8 cellular contexts compared by ENCODE assay signal in the genomic region with DNA sequence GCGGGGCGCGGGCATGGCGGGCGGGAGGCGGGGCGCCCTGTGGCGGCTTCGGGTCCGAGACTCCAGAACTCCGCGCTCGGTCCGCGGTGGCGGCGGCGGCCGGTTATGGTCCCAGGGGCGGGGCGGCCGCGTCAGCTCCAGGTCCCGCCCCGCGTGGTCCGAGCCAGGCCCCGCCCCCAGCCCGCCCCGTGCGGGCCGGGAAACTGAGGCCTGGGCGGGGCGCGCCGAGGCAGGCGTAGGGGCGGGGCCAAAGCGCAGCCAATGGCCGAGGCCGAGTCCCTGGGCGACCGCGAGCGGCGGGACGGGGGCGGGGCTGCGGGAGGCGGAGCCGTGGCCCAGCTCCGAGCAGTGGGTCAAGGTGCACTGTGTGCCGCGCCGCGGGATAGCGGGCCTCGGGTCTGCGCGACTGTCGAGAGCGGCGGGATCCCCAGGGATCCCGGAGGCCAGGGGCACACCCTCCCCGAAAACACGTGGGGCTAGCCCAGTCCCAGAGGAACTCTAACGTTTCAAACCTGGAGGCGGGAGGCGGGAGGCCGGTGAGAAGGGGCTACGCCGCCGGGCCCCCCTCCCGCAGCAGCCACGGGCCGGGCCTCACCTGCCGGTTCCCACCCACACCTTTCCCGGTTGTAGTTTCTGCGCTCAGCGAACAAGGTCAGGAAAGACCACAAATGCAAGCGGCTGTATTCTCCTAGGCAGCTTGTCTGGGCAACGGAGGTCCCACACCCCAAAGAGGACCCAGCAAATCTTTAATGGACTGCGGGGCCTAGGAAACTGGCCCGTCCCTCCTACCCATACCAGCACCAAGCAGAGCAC. TPM values are rescaled to one million over a fixed set of nuclear protein-coding genes. Genes with fewer than 3 reads are reported as not detected.
DNase-seq lines count a peak whose midpoint lies in the region; ATAC-seq and TF ChIP-seq lines count a peak whose summit lies in the region.

SLC25A1 (minus strand) TSS at position 78 of the 813 bp plus-strand sequence; CDS start at position 15, 63 bp downstream.

- H3K4me3 ChIP-seq in GM12865 (ENCODE audit: low read depth, low read length), result peak within 1 kb of the TSS; percentile 71
- H3K4me3 ChIP-seq in left ventricle myocardium inferior, result peak within 1 kb of the TSS; percentile 97
- H3K4me3 ChIP-seq in prostate gland, result peak within 1 kb of the TSS; percentile 92 to 93
- peak within 1 kb of the TSS; percentile 73 for H3K4me3 ChIP-seq in upper lobe of right lung

- H3K27ac Mint-ChIP-seq in T-helper 17 cell, result peak within 1 kb of the TSS; percentile 54

- H3K4me1 ChIP-seq in left ventricle myocardium inferior (peaks cover 54% of the 10 kb centered on the region), prostate gland (replicated peaks) (peaks cover 12% of the 10 kb centered on the region), upper lobe of right lung (peaks cover 24% of the 10 kb centered on the region)

- intact Hi-C loops in left ventricle myocardium inferior (cut with micrococcal nuclease) (no loop called here), prostate gland (cut with DNase I) (loop anchor here (5.0 kb wide), 1 partner anchor 113 kb away; the partner anchor contains the start of gene CLTCL1), upper lobe of right lung (cut with DNase I) (no loop called here)

- H3K27me3 Mint-ChIP-seq in T-helper 17 cell, result no peaks in the 10 kb centered on the region

- DNase-seq in GM12865 (ENCODE audit: low read depth), result peak; percentile 94
- peak; percentile 70 for DNase-seq in NCI-H1105 treated with DMSO at 0.1 percent for 48 hours (lab: John Stamatoyannopoulos, UW)
- peak; percentile 44 to 81 (median 77) for DNase-seq in T-helper 17 cell
- peak; percentile 61 for DNase-seq in amniotic stem cell (lab: John Stamatoyannopoulos, UW)
- DNase-seq in left ventricle myocardium inferior, result peak; percentile 94
- peak; percentile 89 for DNase-seq in prostate gland (ENCODE audit: low spot score)
- DNase-seq in upper lobe of right lung, result peak; percentile 97

- H3K27ac ChIP-seq in left ventricle myocardium inferior (replicated peaks) (peak within 1 kb of the TSS; percentile 92), prostate gland (peak within 1 kb of the TSS; percentile 90 to 97), upper lobe of right lung (peak within 1 kb of the TSS; percentile 79)

- H3K9me3 ChIP-seq in T-helper 17 cell (ENCODE audit: control insufficient read depth, low read length, poor library complexity, severe bottlenecking) (no peaks in the 10 kb centered on the region), left ventricle myocardium inferior (replicated peaks) (no peaks in the 10 kb centered on the region), prostate gland (no peaks in the 10 kb centered on the region), upper lobe of right lung (no peaks in the 10 kb centered on the region)

- H3K4me1 Mint-ChIP-seq in T-helper 17 cell, result peaks cover 17% of the 10 kb centered on the region

- no peaks in the 10 kb centered on the region for H3K36me3 ChIP-seq in left ventricle myocardium inferior
- no peaks in the 10 kb centered on the region for H3K36me3 ChIP-seq in prostate gland
- peaks cover 4% of the 10 kb centered on the region for H3K36me3 ChIP-seq in upper lobe of right lung

- peak within 1 kb of the TSS; percentile 88 for H3K4me3 Mint-ChIP-seq in T-helper 17 cell

- H3K27me3 ChIP-seq in left ventricle myocardium inferior (ENCODE audit: low read depth) (no peaks in the 10 kb centered on the region), prostate gland (replicated peaks; ENCODE audit: insufficient read depth) (no peaks in the 10 kb centered on the region), upper lobe of right lung (no peaks in the 10 kb centered on the region)

- ATAC-seq in HG02642 (IDR thresholded peaks at IDR 0.05; ENCODE audit: poor library complexity, unreplicated experiment), result peak; percentile 73
- ATAC-seq in T-helper 17 cell, result peak; percentile 78
- ATAC-seq in upper lobe of right lung, result peak; percentile 92

- TF ChIP-seq CTCF in GM12865 (IDR thresholded peaks at IDR 0.05; ENCODE audit: insufficient read depth, low read depth, low read length, missing control alignments), result no peak
- no peak for TF ChIP-seq CTCF in left ventricle myocardium inferior (IDR thresholded peaks at IDR 0.05; ENCODE audit: borderline replicate concordance)
- TF ChIP-seq CTCF in prostate gland (IDR thresholded peaks at IDR 0.05), result no peak
- no peak for TF ChIP-seq CTCF in upper lobe of right lung (IDR thresholded peaks at IDR 0.05)

- 2% methylated on average over 72 of the region's 84 CpGs for WGBS in prostate gland

- H3K36me3 Mint-ChIP-seq in T-helper 17 cell (ENCODE audit: low read depth), result no peaks in the 10 kb centered on the region

- TF ChIP-seq POLR2A in prostate gland (IDR thresholded peaks at IDR 0.05), result peak; percentile 60

RNA-seq across cellular contexts. Expression of gene SLC25A1, which starts in this region (rescaled TPM):
- 10 to 100 TPM; 18.4 to 21.3 TPM for total RNA-seq in T-helper 17 cell
- total RNA-seq in left ventricle myocardium inferior, result 20.9 TPM
- total RNA-seq in prostate gland, result 100 to 1,000 TPM in 1 of 2 donors, 10 to 100 TPM in 1; 79.1 to 113 TPM
- 63.0 TPM for total RNA-seq in upper lobe of right lung

Comparison
In these comparisons a context has a peak if more than half of its experiments do, and no peak if none do; other contexts are left out.
1. Peak in every context shown above with its lines: DNase-seq, ATAC-seq, H3K4me3 ChIP-seq and H3K27ac ChIP-seq.